Comparison of ENCODE assay signal across 8 cellular contexts in genomic region chr9:70510157-70510770, GRCh38.
DNase-seq lines count a peak whose midpoint lies in the region; ATAC-seq, FAIRE-seq and TF ChIP-seq lines count a peak whose summit lies in the region.

No MANE protein-coding gene starts in this region.

- H3K27ac Mint-ChIP-seq in activated T-helper 17 cell treated with anti-CD3 and anti-CD28 coated beads, Interleukin-2, amount 50 U/mL, for 72 hours = no peak overlapping the region
- H3K27ac Mint-ChIP-seq in Caco-2 (ENCODE audit: unreplicated experiment) = no peak overlapping the region

- no peak for FAIRE-seq in GM19239 (lab: Jason Lieb, UNC)

- POLR2A ChIA-PET in Caco-2 (lab: Charles Lee) = no interaction called here

- no TSS peak for BruUV-seq in Caco-2 (replicated peaks; lab: Mats Ljungman, UMichigan)

- no peaks in the 10 kb centered on the region for H3K9me3 ChIP-seq in Caco-2

- no peak overlapping the region for H3K4me3 Mint-ChIP-seq in activated T-helper 17 cell treated with anti-CD3 and anti-CD28 coated beads, Interleukin-2, amount 50 U/mL, for 72 hours
- no peak overlapping the region for H3K4me3 Mint-ChIP-seq in Caco-2 (ENCODE audit: unreplicated experiment)

- H3K9me3 Mint-ChIP-seq in activated T-helper 17 cell treated with anti-CD3 and anti-CD28 coated beads, Interleukin-2, amount 50 U/mL, for 72 hours = no peaks in the 10 kb centered on the region
- no peaks in the 10 kb centered on the region for H3K9me3 Mint-ChIP-seq in Caco-2 (ENCODE audit: unreplicated experiment)

- no peaks in the 10 kb centered on the region for H3K36me3 ChIP-seq in Caco-2 (ENCODE audit: control insufficient read depth, insufficient read depth, low read length)

- no peak overlapping the region for H3K4me3 ChIP-seq in AG09309 (ENCODE audit: control insufficient read depth, low read depth, low read length)
- no peak overlapping the region for H3K4me3 ChIP-seq in Caco-2 (ENCODE audit: low read depth, low read length)

- no peaks in the 10 kb centered on the region for H3K27me3 Mint-ChIP-seq in activated T-helper 17 cell treated with anti-CD3 and anti-CD28 coated beads, Interleukin-2, amount 50 U/mL, for 72 hours
- H3K27me3 Mint-ChIP-seq in Caco-2 (ENCODE audit: insufficient read depth, unreplicated experiment) = no peaks in the 10 kb centered on the region

- DNase-seq in AG09309 (ENCODE audit: low read depth) (no peak), GM19239 (ENCODE audit: insufficient read length, low spot score) (peak; percentile 7), kidney tubule cell (ENCODE audit: low spot score) (peak; percentile 20), amniotic stem cell (lab: John Stamatoyannopoulos, UW) (no peak), NCI-H526 treated with DMSO at 0.1 percent for 48 hours (lab: John Stamatoyannopoulos, UW) (no peak), foreskin melanocyte (no peak), Caco-2 (no peak)

- H3K4me1 ChIP-seq in Caco-2 = no peaks in the 10 kb centered on the region

- CTCF ChIA-PET in Caco-2 (lab: Charles Lee) = no interaction called here

- H3K4me1 Mint-ChIP-seq in activated T-helper 17 cell treated with anti-CD3 and anti-CD28 coated beads, Interleukin-2, amount 50 U/mL, for 72 hours = no peaks in the 10 kb centered on the region
- no peaks in the 10 kb centered on the region for H3K4me1 Mint-ChIP-seq in Caco-2 (ENCODE audit: low read depth, unreplicated experiment)

- H3K36me3 Mint-ChIP-seq in activated T-helper 17 cell treated with anti-CD3 and anti-CD28 coated beads, Interleukin-2, amount 50 U/mL, for 72 hours (ENCODE audit: low read depth) = no peaks in the 10 kb centered on the region
- no peaks in the 10 kb centered on the region for H3K36me3 Mint-ChIP-seq in Caco-2 (ENCODE audit: insufficient read depth, unreplicated experiment)

- ATAC-seq in activated T-helper 17 cell treated with anti-CD3 and anti-CD28 coated beads, Interleukin-2, amount 50 U/mL, for 72 hours (replicated peaks) = peak; percentile 58

- intact Hi-C loops in Caco-2 (cut with micrococcal nuclease; ENCODE audit: unreplicated experiment) = no loop called here

- TF ChIP-seq CTCF in AG09309 (IDR thresholded peaks at IDR 0.05; ENCODE audit: control insufficient read depth, insufficient read depth, low read depth, low read length, missing control alignments) (peak; percentile 57), Caco-2 (IDR thresholded peaks at IDR 0.05; ENCODE audit: insufficient read depth in 1 of 2, low read depth in 1 of 2, low read length in 1 of 2, severe bottlenecking in 1 of 2, unreplicated experiment in 1 of 2) (peak in 1 of 2 experiments; percentile 10)

- H3K27me3 ChIP-seq in Caco-2 (replicated peaks; ENCODE audit: control insufficient read depth, insufficient read depth, low read length) = no peaks in the 10 kb centered on the region

Comparison
In these comparisons a context has a peak if more than half of its experiments do, and no peak if none do; other contexts are left out.
1. DNase-seq: peak in GM19239 (single experiment) and kidney tubule cell (single experiment); none in AG09309 (single experiment), amniotic stem cell (single experiment), NCI-H526 treated with DMSO at 0.1 percent for 48 hours (single experiment), foreskin melanocyte (single experiment) and Caco-2 (0 of 2).